Comparison of ENCODE assay signal across 15 cellular contexts in genomic region chr18:47932603-47933002, GRCh38. TPM values are rescaled to one million over a fixed set of nuclear protein-coding genes. Genes with fewer than 3 reads are reported as not detected.
DNase-seq lines count a peak whose midpoint lies in the region; ATAC-seq, FAIRE-seq and TF ChIP-seq lines count a peak whose summit lies in the region.
"Had no signal": no experiment of that assay in that cellular context is flagged by ENCODE, and none has a peak within 500 bp of the region (broad histone marks: within the 10 kb centered on the region; RNA-seq: fewer than 3 reads in every experiment).

No MANE protein-coding gene starts in this region.

- H3K4me1 Mint-ChIP-seq in endothelial cell (ENCODE audit: unreplicated experiment) = peaks cover 26% of the 10 kb centered on the region
- H3K4me1 Mint-ChIP-seq in activated CD8-positive, alpha-beta memory T cell treated with anti-CD3 and anti-CD28 coated beads, Interleukin-2, amount 10 ng/mL, durations not matched to agents 7 days and 5 days = peaks cover 27% of the 10 kb centered on the region

- H2BK120ac ChIP-seq in H1 (replicated peaks; ENCODE audit: low read depth, low read length) = no peak overlapping the region

- no peak for FAIRE-seq in H1 (lab: Jason Lieb, UNC)
- FAIRE-seq: GM19239 had no signal

- no peaks in the 10 kb centered on the region for H3K27me3 ChIP-seq in cardiac muscle cell
- H3K27me3 ChIP-seq in right atrium auricular region = no peaks in the 10 kb centered on the region
- no peaks in the 10 kb centered on the region for H3K27me3 ChIP-seq in H1 (replicated peaks in 1 of 4; ENCODE audit: control insufficient read depth in 3 of 4, extremely low read depth in 1 of 4, insufficient read depth in 3 of 4, low read length in 3 of 4)

- no peak overlapping the region for H3K56ac ChIP-seq in H1 (replicated peaks; ENCODE audit: insufficient read length, low read depth, low read length)

- H3K9ac ChIP-seq in H1 (replicated peaks in 1 of 4; ENCODE audit: extremely low read depth in 1 of 4, low read depth in 3 of 4, low read length in 3 of 4) = no peak overlapping the region

- H2BK5ac ChIP-seq in H1 (ENCODE audit: low read depth, low read length) = no peak overlapping the region

- peak overlapping the region in 1 of 2 experiments; percentile 58; a peak in 1 of 4 replicates for H3K4me2 ChIP-seq in H1 (ENCODE audit: insufficient read depth in 1 of 2, low read depth in 2 of 2, low read length in 2 of 2)

- H3K23ac ChIP-seq in H1 (ENCODE audit: insufficient read length) = no peak overlapping the region

- TF ChIP-seq POLR2A in H1 (IDR thresholded peaks at IDR 0.05; ENCODE audit: control extremely low read depth in 1 of 2, low read depth in 2 of 2, low read length in 2 of 2) = no peak

- H4K5ac ChIP-seq in H1 (ENCODE audit: insufficient read length, low read depth, low read length) = no peak overlapping the region

- H3K18ac ChIP-seq in H1 (ENCODE audit: extremely low read depth, low read length) = no peak overlapping the region

- no peak for TF ChIP-seq EP300 in H1 (IDR thresholded peaks at IDR 0.05; ENCODE audit: borderline replicate concordance in 1 of 2, low read depth in 2 of 2, low read length in 2 of 2)

- no peak overlapping the region for H2AK5ac ChIP-seq in H1 (ENCODE audit: low read depth, low read length)

- DNase-seq in cardiac muscle cell (ENCODE audit: low read depth in 1 of 2, low spot score in 1 of 2) = peak in 1 of 2 donors; percentile 30
- DNase-seq in right atrium auricular region (ENCODE audit: low spot score) = no peak
- DNase-seq in NCI-H1694 (lab: John Stamatoyannopoulos, UW) = peak; percentile 13
- no peak for DNase-seq in H1 (ENCODE audit: low read depth in 1 of 2, low spot score in 2 of 2)
- DNase-seq in GM20000 (ENCODE audit: low spot score) = no peak
- DNase-seq in activated CD4-positive, CD25-positive, alpha-beta regulatory T cell (lab: John Stamatoyannopoulos, UW) = no peak
- DNase-seq in endothelial cell (ENCODE audit: low spot score) = no peak
- DNase-seq in activated CD8-positive, alpha-beta memory T cell treated with anti-CD3 and anti-CD28 coated beads, Interleukin-2, amount 10 ng/mL, durations not matched to agents 7 days and 5 days = no peak
- DNase-seq: activated B cell treated with CpG ODN at 0.5 μM for 24 hours; caudate nucleus; CD4-positive, CD25-positive, alpha-beta regulatory T cell; NCI-H1092 treated with DMSO at 0.1 percent for 48 hours; occipital lobe had no signal

- H3K9me3 ChIP-seq in cardiac muscle cell (ENCODE audit: low read depth) (no peaks in the 10 kb centered on the region), right atrium auricular region (no peaks in the 10 kb centered on the region), H1 (ENCODE audit: insufficient read depth in 2 of 2, low read depth in 1 of 2, low read length in 1 of 2) (no peaks in the 10 kb centered on the region)

- ATAC-seq in activated CD8-positive, alpha-beta memory T cell treated with anti-CD3 and anti-CD28 coated beads, Interleukin-2, amount 10 ng/mL, durations not matched to agents 7 days and 5 days = no peak

- CTCF ChIA-PET in H1 (lab: Charles Lee; ENCODE audit: partially characterized antibody) = interaction anchor here (0.7 to 9.3 kb wide), 13 partner anchors 12 to 458 kb away, joined by 3 to 117 read pairs (median 4); no protein-coding TSS in a partner anchor
- CTCF ChIA-PET in activated CD8-positive, alpha-beta memory T cell treated with anti-CD3 and anti-CD28 coated beads, Interleukin-2, amount 10 ng/mL, durations not matched to agents 7 days and 5 days (lab: Charles Lee) = interaction anchor here (0.9 to 1.1 kb wide), 2 partner anchors 84 kb away, joined by 3 read pairs; no protein-coding TSS in a partner anchor

- no peak overlapping the region for H4K91ac ChIP-seq in H1 (replicated peaks; ENCODE audit: insufficient read length, low read length)

- no peak overlapping the region for H2AFZ ChIP-seq in H1 (ENCODE audit: low read length)

- TF ChIP-seq CTCF in cardiac muscle cell (IDR thresholded peaks at IDR 0.05; ENCODE audit: low read depth, low read length) (no peak), right atrium auricular region (IDR thresholded peaks at IDR 0.05) (no peak), H1 (IDR thresholded peaks at IDR 0.05; ENCODE audit: control extremely low read depth in 1 of 3, insufficient read depth in 1 of 3, low read depth in 1 of 3, low read length in 3 of 3) (peak in 2 of 3 experiments; percentile 9 to 58; a peak in 3 of 4 replicates), GM20000 (IDR thresholded peaks at IDR 0.05; ENCODE audit: extremely low read depth, missing control alignments) (no peak), endothelial cell (IDR thresholded peaks at IDR 0.05; ENCODE audit: unreplicated experiment) (no peak)

- H3K9me3 Mint-ChIP-seq in endothelial cell (ENCODE audit: unreplicated experiment) = no peaks in the 10 kb centered on the region
- H3K9me3 Mint-ChIP-seq in activated CD8-positive, alpha-beta memory T cell treated with anti-CD3 and anti-CD28 coated beads, Interleukin-2, amount 10 ng/mL, durations not matched to agents 7 days and 5 days (ENCODE audit: low read depth) = no peaks in the 10 kb centered on the region
- H3K9me3 Mint-ChIP-seq: activated B cell treated with CpG ODN at 0.5 μM for 24 hours; activated T-helper 2 cell treated with anti-CD3 and anti-CD28 coated beads, Interferon-gamma antibody, Interleukin-2, Interleukin-4, amounts not matched to agents 10 μg/mL and 5 μg/mL and 100 μg/mL, durations not matched to agents 14 hours and 24 hours and 36 hours; CD4-positive, CD25-positive, alpha-beta regulatory T cell had no signal

- H3K36me3 ChIP-seq in cardiac muscle cell (no peaks in the 10 kb centered on the region), right atrium auricular region (no peaks in the 10 kb centered on the region), H1 (ENCODE audit: control insufficient read depth in 2 of 4, insufficient read depth in 4 of 4, low read length in 3 of 4) (no peaks in the 10 kb centered on the region)

- H3K36me3 Mint-ChIP-seq in endothelial cell (ENCODE audit: low read depth, unreplicated experiment) = peaks cover 5% of the 10 kb centered on the region
- peaks cover 8% of the 10 kb centered on the region for H3K36me3 Mint-ChIP-seq in activated CD8-positive, alpha-beta memory T cell treated with anti-CD3 and anti-CD28 coated beads, Interleukin-2, amount 10 ng/mL, durations not matched to agents 7 days and 5 days
- H3K36me3 Mint-ChIP-seq: CD4-positive, CD25-positive, alpha-beta regulatory T cell had no signal

- no peak overlapping the region for H3K27ac Mint-ChIP-seq in endothelial cell (ENCODE audit: unreplicated experiment)
- H3K27ac Mint-ChIP-seq in activated CD8-positive, alpha-beta memory T cell treated with anti-CD3 and anti-CD28 coated beads, Interleukin-2, amount 10 ng/mL, durations not matched to agents 7 days and 5 days = no peak overlapping the region

- H3K27ac ChIP-seq in cardiac muscle cell (peak overlapping the region; percentile 99), right atrium auricular region (no peak overlapping the region), H1 (ENCODE audit: low read depth, low read length) (no peak overlapping the region)

- WGBS in H1 (ENCODE audit: extremely low coverage in 1 of 2, insufficient coverage in 1 of 2, insufficient read length in 1 of 2, insufficient replicate concordance in 2 of 2, low coverage in 1 of 2, low lambda C conversion rate in 2 of 2, missing lambda C conversion rate in 1 of 2), 2 experiments = 90% methylated on average over 4 of the region's 4 CpGs; no CpG with 5 or more reads in 1 of the 2 experiments

- peaks cover 7% of the 10 kb centered on the region for H3K27me3 Mint-ChIP-seq in endothelial cell (ENCODE audit: unreplicated experiment)
- no peaks in the 10 kb centered on the region for H3K27me3 Mint-ChIP-seq in activated CD8-positive, alpha-beta memory T cell treated with anti-CD3 and anti-CD28 coated beads, Interleukin-2, amount 10 ng/mL, durations not matched to agents 7 days and 5 days

- H3K4ac ChIP-seq in H1 (replicated peaks; ENCODE audit: insufficient read length, low read depth, low read length) = no peak overlapping the region

- H3K4me3 ChIP-seq in cardiac muscle cell (no peak overlapping the region), right atrium auricular region (no peak overlapping the region), H1 (ENCODE audit: extremely low read depth in 1 of 4, insufficient read depth in 2 of 4, low read depth in 3 of 4, low read length in 4 of 4) (peak overlapping the region in 1 of 4 experiments; percentile 75; a peak in 1 of 8 replicates)

- H3K4me3 Mint-ChIP-seq in endothelial cell (ENCODE audit: unreplicated experiment) = no peak overlapping the region
- no peak overlapping the region for H3K4me3 Mint-ChIP-seq in activated CD8-positive, alpha-beta memory T cell treated with anti-CD3 and anti-CD28 coated beads, Interleukin-2, amount 10 ng/mL, durations not matched to agents 7 days and 5 days

- H2BK15ac ChIP-seq in H1 (ENCODE audit: low read length) = no peak overlapping the region

- H3K4me1 ChIP-seq in cardiac muscle cell (ENCODE audit: low read depth) = peaks cover 15% of the 10 kb centered on the region
- H3K4me1 ChIP-seq in right atrium auricular region = peaks cover 0 to 22% of the 10 kb centered on the region in 2 donors
- H3K4me1 ChIP-seq in H1 (replicated peaks in 1 of 4; ENCODE audit: control insufficient read depth in 3 of 4, insufficient read depth in 4 of 4, low read length in 3 of 4) = peaks cover 2 to 10% (median 6%) of the 10 kb centered on the region in 4 experiments; a peak in 6 of 7 replicates

- H3K14ac ChIP-seq in H1 (ENCODE audit: insufficient read length) = no peak overlapping the region

- peak; percentile 59 to 74 for TF ChIP-seq RAD21 in H1 (IDR thresholded peaks at IDR 0.05 in 1 of 2, conservative IDR thresholded peaks at IDR 0.05 in 1 of 2; ENCODE audit: low read depth in 2 of 2, low read length in 2 of 2)

- POLR2A ChIA-PET in H1 (lab: Charles Lee; ENCODE audit: partially characterized antibody) = interaction anchor here (1.0 kb wide), 1 partner anchor 64 kb away, joined by 3 read pairs; no protein-coding TSS in a partner anchor

- H4K20me1 ChIP-seq in H1 (replicated peaks in 1 of 2; ENCODE audit: control insufficient read depth in 1 of 2, insufficient read depth in 2 of 2, low read length in 2 of 2) = peaks cover 0 to 3% of the 10 kb centered on the region in 2 experiments

- H2BK12ac ChIP-seq in H1 (ENCODE audit: low read depth, low read length) = no peak overlapping the region

- no peak overlapping the region for H4K8ac ChIP-seq in H1 (ENCODE audit: extremely low read depth, insufficient read depth, low read length)

- H3K23me2 ChIP-seq in H1 (ENCODE audit: low read depth, low read length) = peaks cover 2% of the 10 kb centered on the region; the same call in 1 of the 2 replicates

- no peak overlapping the region for H2BK20ac ChIP-seq in H1 (ENCODE audit: low read length)

- H3K79me1 ChIP-seq in H1 (ENCODE audit: low read depth, low read length) = no peaks in the 10 kb centered on the region

- peaks cover 3 to 23% of the 10 kb centered on the region in 2 experiments; a peak in 3 of 4 replicates for H3K79me2 ChIP-seq in H1 (ENCODE audit: control insufficient read depth in 1 of 2, insufficient read depth in 2 of 2, low read length in 2 of 2)

RNA-seq across cellular contexts. Expression of gene SMAD2, which starts 2.1 kb away (rescaled TPM):
- total RNA-seq in cardiac muscle cell (71.3 and 85.8 TPM in 2 replicates), right atrium auricular region (10 to 100 TPM; 54.8 to 81.1 TPM), endothelial cell (ENCODE audit: unreplicated experiment) (150 TPM)
- polyA plus RNA-seq in cardiac muscle cell (75.5 and 84.6 TPM in 2 replicates), H1 (2011; rRNA removed) (24.7 and 28.4 TPM in 2 replicates)
- 124 and 132 TPM in 2 replicates for total RNA-seq in H1 (2021; fragmentation: NEBNext Ultra II Directional; extraction: Animal tissue kit (Norgen Biotek cat#: 25700))
- 34.3 TPM for polyA plus RNA-seq in H1 (2011; cell fraction: cytosol; rRNA removed)
- 28.6 TPM for polyA plus RNA-seq in H1 (2011; cell fraction: nucleus; rRNA removed)
- polyA plus RNA-seq in H1 (2012, experiment 1 of 2) = 47.1 to 77.4 TPM (median 56.0 TPM) in 4 replicates
- polyA plus RNA-seq in H1 (2012, experiment 2 of 2) = 7.3 TPM
- polyA plus RNA-seq in H1 (2013, experiment 1 of 2) = 38.2 TPM
- polyA plus RNA-seq in H1 (2013, experiment 2 of 2) = 38.2 TPM
- 126 and 210 TPM in 2 replicates for polyA minus RNA-seq in H1 (2011; rRNA and poly(A)+ RNA removed)
- polyA minus RNA-seq in H1 (2011; cell fraction: cytosol; rRNA and poly(A)+ RNA removed) = 69.9 TPM
- 143 TPM for polyA minus RNA-seq in H1 (2011; cell fraction: nucleus; rRNA and poly(A)+ RNA removed)
- total RNA-seq in activated CD8-positive, alpha-beta memory T cell treated with anti-CD3 and anti-CD28 coated beads, Interleukin-2, amount 10 ng/mL, durations not matched to agents 7 days and 5 days = 100 to 1,000 TPM; 156 to 166 TPM

Comparison
In these comparisons a context has a peak if more than half of its experiments do, and no peak if none do; other contexts are left out.
1. CTCF ChIP-seq: peak in H1 (2 of 3); none in cardiac muscle cell (single experiment), right atrium auricular region (0 of 2), GM20000 (single experiment) and endothelial cell (single experiment).